ENCODE assay signal across 8 cellular contexts in the genomic region with DNA sequence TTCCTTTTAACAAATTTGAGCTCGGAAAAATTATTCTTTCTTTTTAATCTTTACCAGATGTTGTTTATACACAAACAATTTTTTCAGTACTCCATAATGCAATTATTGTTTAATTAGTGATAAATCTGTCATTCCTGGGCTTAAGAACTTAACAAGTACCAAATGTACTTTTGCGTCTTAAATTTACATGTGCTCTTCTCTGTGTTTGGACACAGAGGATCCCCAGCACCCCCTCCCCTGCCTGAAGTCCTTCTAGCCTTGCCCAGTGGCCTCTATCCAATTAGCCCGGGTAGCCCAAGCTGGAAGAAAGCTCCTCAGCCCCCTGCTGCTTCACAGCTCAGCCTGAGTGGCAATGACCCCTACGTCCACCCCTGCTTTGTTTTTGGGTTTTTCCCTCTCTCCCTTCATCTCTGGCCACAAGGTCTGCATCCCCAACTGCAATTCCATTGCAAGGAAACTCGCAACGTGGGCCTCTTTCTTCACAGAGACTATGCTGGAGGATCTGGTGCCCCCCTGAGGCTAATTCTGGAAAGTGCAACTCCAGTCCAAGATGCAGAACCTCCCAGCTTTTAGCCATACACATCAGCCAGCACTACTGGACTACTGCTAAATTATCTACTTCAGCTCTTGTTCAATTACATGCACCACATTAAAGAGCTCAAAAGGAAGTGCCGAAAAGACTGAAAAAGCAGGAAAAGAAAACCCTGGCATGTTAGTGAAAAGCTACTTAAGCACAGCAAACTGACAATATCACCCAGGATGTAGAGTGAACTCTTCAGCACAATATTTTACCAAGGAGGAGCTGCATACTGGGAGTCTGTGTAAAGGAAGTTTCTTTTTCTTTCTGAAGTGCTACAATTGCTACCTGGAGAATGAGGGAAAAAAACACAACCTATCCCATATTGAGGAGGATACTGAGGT.
DNase-seq lines count a peak whose midpoint lies in the region; ATAC-seq, FAIRE-seq and TF ChIP-seq lines count a peak whose summit lies in the region.

No MANE protein-coding gene starts in this region.

- no peak overlapping the region for H3K27ac ChIP-seq in RWPE1
- no peak overlapping the region for H3K27ac ChIP-seq in pancreas

- no peaks in the 10 kb centered on the region for H3K36me3 ChIP-seq in pancreas

- FAIRE-seq in pancreas (lab: Jason Lieb, UNC) = no peak

- 13% methylated on average over 7 of the region's 7 CpGs for whole genome bisulfite sequencing in pancreas, 2 donors

- TF ChIP-seq CTCF in RWPE1 (conservative IDR thresholded peaks at IDR 0.05; ENCODE audit: low read depth) (peak; percentile 98), pancreas (IDR thresholded peaks at IDR 0.05) (peak; percentile 44 to 75 (median 64))

- ATAC-seq in pancreas (peak; percentile 50 to 79 (median 73)), HG03342 (IDR thresholded peaks at IDR 0.05; ENCODE audit: unreplicated experiment) (no peak), HG03025 (IDR thresholded peaks at IDR 0.05; ENCODE audit: low FRiP score, unreplicated experiment) (no peak)

- POLR2A ChIA-PET in RWPE1 (lab: Yijun Ruan, JAX; ENCODE audit: low non-redundant PET) = no interaction called here

- no peak overlapping the region for H3K4me3 ChIP-seq in Jurkat, Clone E6-1 (ENCODE audit: low read length)
- H3K4me3 ChIP-seq in pancreas = no peak overlapping the region

- no peaks in the 10 kb centered on the region for H3K27me3 ChIP-seq in pancreas

- DNase-seq in DMS 273 treated with DMSO at 0.1 percent for 48 hours (lab: John Stamatoyannopoulos, UW) (peak; percentile 15), RWPE1 (ENCODE audit: low spot score) (peak; percentile 76), glomerular visceral epithelial cell (ENCODE audit: extremely low spot score) (peak; percentile 67), pancreas (peak in 5 of 6 donors; percentile 61 to 78 (median 71))
- peak; percentile 26 for DNase-seq in Jurkat, Clone E6-1 (ENCODE audit: low read depth, low spot score)
- peak; percentile 9 for DNase-seq in activated gamma-delta T cell treated with anti-CD3 and anti-CD28 coated beads, Interleukin-2, amount 50 U/mL, for 16 hours (ENCODE audit: low read depth)

- H3K9me3 ChIP-seq in pancreas = no peaks in the 10 kb centered on the region

- CTCF ChIA-PET in RWPE1 (lab: Yijun Ruan, JAX) = interaction anchor here (0.6 to 7.1 kb wide), 27 partner anchors 9 to 875 kb away, joined by 3 to 132 read pairs (median 4); a partner anchor contains a TSS

- intact Hi-C loops in pancreas (cut with DNase I) = no loop called here

- peaks cover 12 to 16% (median 15%) of the 10 kb centered on the region in 3 donors for H3K4me1 ChIP-seq in pancreas

Comparison
In these comparisons a context has a peak if more than half of its experiments do, and no peak if none do; other contexts are left out.
1. DNase-seq: peak in every context shown above with its lines; median percentile 76 in RWPE1; 71 in pancreas; 67 in glomerular visceral epithelial cell; 26 in Jurkat, Clone E6-1; 15 in DMS 273 treated with DMSO at 0.1 percent for 48 hours; 9 in activated gamma-delta T cell treated with anti-CD3 and anti-CD28 coated beads, Interleukin-2, amount 50 U/mL, for 16 hours.
2. ATAC-seq: peak in pancreas (4 of 4); none in HG03342 (single experiment) and HG03025 (single experiment).